ENCODE assay signal across 24 cellular contexts in the genomic region with DNA sequence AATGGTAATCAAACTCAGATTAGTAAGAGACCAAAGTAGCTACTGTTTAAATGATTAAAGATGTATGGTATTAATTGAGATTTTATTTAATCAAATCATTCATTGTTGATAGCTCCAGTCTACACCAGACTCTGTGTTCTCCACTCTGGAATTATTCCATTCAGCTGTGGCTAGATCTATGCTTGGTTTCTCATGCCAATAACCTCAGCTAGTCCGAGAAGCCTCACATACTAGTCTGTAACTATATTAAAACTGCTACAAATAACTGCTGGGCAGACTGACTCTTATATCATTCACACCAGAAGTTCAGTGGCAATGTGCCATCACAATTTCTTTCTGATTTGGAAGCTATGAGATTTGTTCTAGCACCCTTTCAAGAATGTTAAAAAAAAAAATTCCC.
"Had no signal": no experiment of that assay in that cellular context is flagged by ENCODE, and none has a peak within 500 bp of the region (broad histone marks: within the 10 kb centered on the region; RNA-seq: fewer than 3 reads in every experiment).

No MANE protein-coding gene starts in this region.

- H3K36me3 Mint-ChIP-seq: activated naive CD4-positive, alpha-beta T cell treated with anti-CD3 and anti-CD28 coated beads, Interleukin-2, amount 10 ng/mL, durations not matched to agents 7 days and 5 days; activated naive CD8-positive, alpha-beta T cell treated with anti-CD3 and anti-CD28 coated beads, Interleukin-2, amount 10 ng/mL, durations not matched to agents 7 days and 5 days; stimulated activated effector memory CD8-positive, alpha-beta T cell treated with anti-CD3 and anti-CD28 coated beads, Interleukin-12 subunit alpha, Interleukin-12 subunit beta, amount 100 ng/mL, for 72 hours had no signal

- H3K9me3 Mint-ChIP-seq: type B pancreatic cell had no signal

- H3K27ac Mint-ChIP-seq: activated CD4-positive, alpha-beta T cell treated with anti-CD3 and anti-CD28 coated beads for 36 hours; activated naive CD4-positive, alpha-beta T cell treated with anti-CD3 and anti-CD28 coated beads, Interleukin-2, amount 10 ng/mL, durations not matched to agents 7 days and 5 days; activated naive CD8-positive, alpha-beta T cell treated with anti-CD3 and anti-CD28 coated beads, Interleukin-2, amount 10 ng/mL, durations not matched to agents 7 days and 5 days; activated T-helper 1 cell treated with anti-CD3 and anti-CD28 coated beads, Interleukin-12 subunit alpha, Interleukin-12 subunit beta, Interleukin-2, Interleukin-4 antibody, amounts not matched to agents 30 ng/mL and 10 ng/mL and 1 ng/mL, durations not matched to agents 14 hours and 24 hours and 36 hours; natural killer cell treated with Interleukin-12 subunit alpha and Interleukin-12 subunit beta and Interleukin-15 and Interleukin-18, amount 100 ng/mL, for 72 hours; stimulated activated effector memory CD8-positive, alpha-beta T cell treated with anti-CD3 and anti-CD28 coated beads, Interleukin-12 subunit alpha, Interleukin-12 subunit beta, amount 100 ng/mL, for 72 hours; stimulated activated naive CD8-positive, alpha-beta T cell treated with anti-CD3 and anti-CD28 coated beads, Interleukin-15, Interleukin-2, amounts not matched to agents 100 ng/mL and 50 ng/mL, for 24 hours; type B pancreatic cell had no signal

- H3K27ac ChIP-seq: breast epithelium, colonic mucosa, gastroesophageal sphincter, lower lobe of right lung, uterus had no signal

- ATAC-seq: activated CD4-positive, alpha-beta T cell treated with anti-CD3 and anti-CD28 coated beads for 36 hours; gastroesophageal sphincter; lower lobe of right lung; natural killer cell treated with Interleukin-12 subunit alpha and Interleukin-12 subunit beta and Interleukin-15 and Interleukin-18, amount 100 ng/mL, for 72 hours; sciatic nerve; stimulated activated effector memory CD8-positive, alpha-beta T cell treated with anti-CD3 and anti-CD28 coated beads, Interleukin-12 subunit alpha, Interleukin-12 subunit beta, amount 100 ng/mL, for 72 hours had no signal

- H3K4me3 ChIP-seq: breast epithelium, colonic mucosa, gastroesophageal sphincter, lower lobe of right lung, uterus had no signal

- H3K4me1 Mint-ChIP-seq: activated CD4-positive, alpha-beta T cell treated with anti-CD3 and anti-CD28 coated beads for 36 hours; activated naive CD4-positive, alpha-beta T cell treated with anti-CD3 and anti-CD28 coated beads, Interleukin-2, amount 10 ng/mL, durations not matched to agents 7 days and 5 days; activated naive CD8-positive, alpha-beta T cell treated with anti-CD3 and anti-CD28 coated beads, Interleukin-2, amount 10 ng/mL, durations not matched to agents 7 days and 5 days; central memory CD8-positive, alpha-beta T cell; stimulated activated effector memory CD8-positive, alpha-beta T cell treated with anti-CD3 and anti-CD28 coated beads, Interleukin-12 subunit alpha, Interleukin-12 subunit beta, amount 100 ng/mL, for 72 hours had no signal

- H3K27me3 ChIP-seq: breast epithelium, colonic mucosa, gastroesophageal sphincter, uterus had no signal

- H3K4me3 Mint-ChIP-seq: activated CD4-positive, alpha-beta T cell treated with anti-CD3 and anti-CD28 coated beads for 36 hours; activated naive CD4-positive, alpha-beta T cell treated with anti-CD3 and anti-CD28 coated beads, Interleukin-2, amount 10 ng/mL, durations not matched to agents 7 days and 5 days; activated naive CD8-positive, alpha-beta T cell treated with anti-CD3 and anti-CD28 coated beads, Interleukin-2, amount 10 ng/mL, durations not matched to agents 7 days and 5 days; activated T-helper 1 cell treated with anti-CD3 and anti-CD28 coated beads, Interleukin-12 subunit alpha, Interleukin-12 subunit beta, Interleukin-2, Interleukin-4 antibody, amounts not matched to agents 30 ng/mL and 10 ng/mL and 1 ng/mL, durations not matched to agents 14 hours and 24 hours and 36 hours; central memory CD8-positive, alpha-beta T cell; natural killer cell treated with Interleukin-12 subunit alpha and Interleukin-12 subunit beta and Interleukin-15 and Interleukin-18, amount 100 ng/mL, for 72 hours; stimulated activated effector memory CD8-positive, alpha-beta T cell treated with anti-CD3 and anti-CD28 coated beads, Interleukin-12 subunit alpha, Interleukin-12 subunit beta, amount 100 ng/mL, for 72 hours; stimulated activated naive CD8-positive, alpha-beta T cell treated with anti-CD3 and anti-CD28 coated beads, Interleukin-15, Interleukin-2, amounts not matched to agents 100 ng/mL and 50 ng/mL, for 24 hours; type B pancreatic cell had no signal

- H3K27me3 Mint-ChIP-seq: activated CD4-positive, alpha-beta T cell treated with anti-CD3 and anti-CD28 coated beads for 36 hours; activated naive CD4-positive, alpha-beta T cell treated with anti-CD3 and anti-CD28 coated beads, Interleukin-2, amount 10 ng/mL, durations not matched to agents 7 days and 5 days; activated naive CD8-positive, alpha-beta T cell treated with anti-CD3 and anti-CD28 coated beads, Interleukin-2, amount 10 ng/mL, durations not matched to agents 7 days and 5 days; central memory CD8-positive, alpha-beta T cell; natural killer cell treated with Interleukin-12 subunit alpha and Interleukin-12 subunit beta and Interleukin-15 and Interleukin-18, amount 100 ng/mL, for 72 hours; stimulated activated naive CD8-positive, alpha-beta T cell treated with anti-CD3 and anti-CD28 coated beads, Interleukin-15, Interleukin-2, amounts not matched to agents 100 ng/mL and 50 ng/mL, for 24 hours; type B pancreatic cell had no signal

- DNase-seq: activated CD4-positive, alpha-beta T cell treated with anti-CD3 and anti-CD28 coated beads for 36 hours; activated CD4-positive, CD25-positive, alpha-beta regulatory T cell; activated effector memory CD4-positive, alpha-beta T cell treated with anti-CD3 and anti-CD28 coated beads, Interleukin-2, amount 50 U/mL, for 16 hours; activated naive CD4-positive, alpha-beta T cell treated with anti-CD3 and anti-CD28 coated beads, Interleukin-2, amount 10 ng/mL, durations not matched to agents 7 days and 5 days; activated naive CD8-positive, alpha-beta T cell treated with anti-CD3 and anti-CD28 coated beads, Interleukin-2, amount 10 ng/mL, durations not matched to agents 7 days and 5 days; activated T-cell treated with anti-CD3 and anti-CD28 coated beads for 4 hours; amniotic stem cell; colonic mucosa; effector memory CD4-positive, alpha-beta T cell; hippocampal formation; lower lobe of right lung; mesenchymal stem cell; small intestine; stimulated activated CD4-positive, alpha-beta T cell treated with anti-CD3 and anti-CD28 coated beads, Interleukin-4, amount 100 ng/mL, for 24 hours; uterus had no signal
